Comparison of ENCODE assay signal across 1 cellular context in genomic region chr10:114684085-114684821, GRCh38.
A peak's percentile ranks its signal among the peaks of the same experiment; 100 is the strongest.
TF ChIP-seq lines count a peak whose summit lies in the region.

No MANE protein-coding gene starts in this region.

TF ChIP-seq in HEK293, 187 proteins besides CTCF, POLR2A, EP300 and RAD21 (continued from another document):
- TF ChIP-seq PATZ1 (tag by site-specific recombination; IDR thresholded peaks at IDR 0.05) = 0 out of 2 replicates have a peak, but pooled peaks have one; percentile 12
- no peak for TF ChIP-seq ZNF132 (tag by site-specific recombination; IDR thresholded peaks at IDR 0.05; ENCODE audit: borderline replicate concordance)
- no peak for TF ChIP-seq REST (tag by site-specific recombination; IDR thresholded peaks at IDR 0.05)
- TF ChIP-seq ZFHX2 (tag by site-specific recombination; conservative IDR thresholded peaks at IDR 0.05) = peak; percentile 70
